Comparison of ENCODE assay signal across 16 cellular contexts in genomic region chr11:86923993-86924766, GRCh38. TPM values are rescaled to one million over a fixed set of nuclear protein-coding genes. Genes with fewer than 3 reads are reported as not detected.
DNase-seq lines count a peak whose midpoint lies in the region; ATAC-seq and TF ChIP-seq lines count a peak whose summit lies in the region.
"Had no signal": no experiment of that assay in that cellular context is flagged by ENCODE, and none has a peak within 500 bp of the region (broad histone marks: within the 10 kb centered on the region; RNA-seq: fewer than 3 reads in every experiment).

No MANE protein-coding gene starts in this region.

- H3K4me1 Mint-ChIP-seq in endodermal cell = peaks cover 17% of the 10 kb centered on the region
- H3K4me1 Mint-ChIP-seq: immature natural killer cell; naive thymus-derived CD4-positive, alpha-beta T cell had no signal

- H3K27ac ChIP-seq in cardiac muscle cell = no peak overlapping the region
- H3K27ac ChIP-seq in endodermal cell (ENCODE audit: low read depth, low read length) = no peak overlapping the region
- H3K27ac ChIP-seq in liver (ENCODE audit: low read depth in 1 of 2, low read length in 2 of 2) = no peak overlapping the region
- peak overlapping the region in 1 of 4 donors; percentile 3 for H3K27ac ChIP-seq in tibial nerve
- H3K27ac ChIP-seq: PC-9, suprapubic skin had no signal

- H3K4me1 ChIP-seq in cardiac muscle cell (ENCODE audit: low read depth) = peaks cover 3% of the 10 kb centered on the region
- peaks cover 5% of the 10 kb centered on the region for H3K4me1 ChIP-seq in endodermal cell (ENCODE audit: control insufficient read depth, insufficient read depth, low read length)
- no peaks in the 10 kb centered on the region for H3K4me1 ChIP-seq in liver (ENCODE audit: control insufficient read depth in 4 of 4, insufficient read depth in 4 of 4, low read length in 3 of 4)
- peaks cover 0 to 26% (median 4%) of the 10 kb centered on the region in 4 donors for H3K4me1 ChIP-seq in tibial nerve

- no peak overlapping the region for H3K4me3 ChIP-seq in cardiac muscle cell
- no peak overlapping the region for H3K4me3 ChIP-seq in endodermal cell (ENCODE audit: low read length)
- H3K4me3 ChIP-seq in liver (ENCODE audit: low read depth in 1 of 3, low read length in 3 of 3) = no peak overlapping the region
- H3K4me3 ChIP-seq in tibial nerve = no peak overlapping the region
- H3K4me3 ChIP-seq: esophagus muscularis mucosa, PC-9, suprapubic skin had no signal

- H3K27ac Mint-ChIP-seq in endodermal cell = peak overlapping the region; percentile 78
- H3K27ac Mint-ChIP-seq: activated T-helper 2 cell treated with anti-CD3 and anti-CD28 coated beads, Interferon-gamma antibody, Interleukin-2, Interleukin-4, amounts not matched to agents 10 μg/mL and 5 μg/mL and 100 μg/mL, durations not matched to agents 14 hours and 24 hours and 36 hours; immature natural killer cell; naive thymus-derived CD4-positive, alpha-beta T cell had no signal

- intact Hi-C loops in cardiac septum (cut with DNase I) = loop anchor here (5.0 kb wide), 1 partner anchor 182 kb away; no protein-coding TSS in a partner anchor

- H3K36me3 ChIP-seq in cardiac muscle cell (no peaks in the 10 kb centered on the region), endodermal cell (ENCODE audit: control insufficient read depth, insufficient read depth, low read length) (no peaks in the 10 kb centered on the region), liver (ENCODE audit: control insufficient read depth in 4 of 4, insufficient read depth in 3 of 4, low read depth in 1 of 4, low read length in 3 of 4) (no peaks in the 10 kb centered on the region), tibial nerve (no peaks in the 10 kb centered on the region)
- H3K36me3 ChIP-seq: suprapubic skin had no signal

- no peak for TF ChIP-seq RAD21 in liver (IDR thresholded peaks at IDR 0.05)

- H3K36me3 Mint-ChIP-seq in endodermal cell (ENCODE audit: low read depth) = no peaks in the 10 kb centered on the region
- H3K36me3 Mint-ChIP-seq: naive thymus-derived CD4-positive, alpha-beta T cell had no signal

- H3K27me3 ChIP-seq in cardiac muscle cell (no peaks in the 10 kb centered on the region), endodermal cell (ENCODE audit: control insufficient read depth, insufficient read depth, low read length, poor library complexity, severe bottlenecking) (no peaks in the 10 kb centered on the region), liver (ENCODE audit: control insufficient read depth in 4 of 4, insufficient read depth in 4 of 4, low read length in 3 of 4) (no peaks in the 10 kb centered on the region), tibial nerve (no peaks in the 10 kb centered on the region)
- H3K27me3 ChIP-seq: esophagus muscularis mucosa, suprapubic skin had no signal

- no peaks in the 10 kb centered on the region for H3K9me3 Mint-ChIP-seq in endodermal cell
- H3K9me3 Mint-ChIP-seq: activated T-helper 2 cell treated with anti-CD3 and anti-CD28 coated beads, Interferon-gamma antibody, Interleukin-2, Interleukin-4, amounts not matched to agents 10 μg/mL and 5 μg/mL and 100 μg/mL, durations not matched to agents 14 hours and 24 hours and 36 hours; immature natural killer cell; naive thymus-derived CD4-positive, alpha-beta T cell had no signal

- DNase-seq in cardiac muscle cell (ENCODE audit: low read depth in 1 of 2, low spot score in 1 of 2) (peak; percentile 49 to 55), cardiac septum (ENCODE audit: low spot score) (no peak), endodermal cell (peak; percentile 92), NCI-H1092 (lab: John Stamatoyannopoulos, UW) (no peak), tibial nerve (ENCODE audit: low spot score in 2 of 2) (no peak), HT-29 (ENCODE audit: low spot score) (no peak)
- DNase-seq: activated CD4-positive, alpha-beta T cell treated with anti-CD3 and anti-CD28 coated beads, Interleukin-2, amount 50 U/mL, for 48 hours; immature natural killer cell; naive thymus-derived CD4-positive, alpha-beta T cell; T-helper 2 cell had no signal

- H3K9ac ChIP-seq in endodermal cell (ENCODE audit: extremely low read depth, low read length, poor library complexity, severe bottlenecking) (no peak overlapping the region), liver (ENCODE audit: low read depth in 1 of 2, low read length in 2 of 2) (no peak overlapping the region)

- ATAC-seq in HG02970 (IDR thresholded peaks at IDR 0.05; ENCODE audit: low FRiP score, unreplicated experiment) = no peak
- ATAC-seq: naive thymus-derived CD4-positive, alpha-beta T cell had no signal

- no peak for TF ChIP-seq POLR2A in tibial nerve (IDR thresholded peaks at IDR 0.05)

- no peaks in the 10 kb centered on the region for H3K27me3 Mint-ChIP-seq in endodermal cell (ENCODE audit: insufficient read depth)

- TF ChIP-seq EP300 in tibial nerve (IDR thresholded peaks at IDR 0.05) = no peak

- WGBS in endodermal cell (ENCODE audit: insufficient coverage in 1 of 2, insufficient read length in 1 of 2), 2 experiments = 50 to 52% methylated on average over 6 of the region's 6 CpGs
- WGBS in liver = 54% methylated on average over 6 of the region's 6 CpGs
- 66 to 73% methylated on average over 6 of the region's 6 CpGs for WGBS in tibial nerve, 2 donors

- no peaks in the 10 kb centered on the region for H3K9me3 ChIP-seq in cardiac muscle cell (ENCODE audit: low read depth)
- no peaks in the 10 kb centered on the region for H3K9me3 ChIP-seq in endodermal cell (ENCODE audit: control insufficient read depth, low read length)
- no peaks in the 10 kb centered on the region for H3K9me3 ChIP-seq in liver (ENCODE audit: control insufficient read depth in 4 of 4, low read length in 3 of 4)
- no peaks in the 10 kb centered on the region for H3K9me3 ChIP-seq in tibial nerve
- H3K9me3 ChIP-seq: esophagus muscularis mucosa, suprapubic skin had no signal

- TF ChIP-seq CTCF in cardiac muscle cell (IDR thresholded peaks at IDR 0.05; ENCODE audit: low read depth, low read length) (no peak), endodermal cell (conservative IDR thresholded peaks at IDR 0.05) (no peak), liver (IDR thresholded peaks at IDR 0.05; ENCODE audit: low read depth, low read length, missing input control) (no peak), tibial nerve (IDR thresholded peaks at IDR 0.05) (no peak)

- no peak overlapping the region for H3K4me3 Mint-ChIP-seq in endodermal cell
- H3K4me3 Mint-ChIP-seq: immature natural killer cell; naive thymus-derived CD4-positive, alpha-beta T cell had no signal

TF ChIP-seq in liver, 16 proteins besides CTCF, POLR2A, EP300 and RAD21 (continues in another document):
- TF ChIP-seq JUND (IDR thresholded peaks at IDR 0.05) (no peak), NR2F2 (IDR thresholded peaks at IDR 0.05) (no peak), YY1 (IDR thresholded peaks at IDR 0.05) (no peak), GABPA (IDR thresholded peaks at IDR 0.05 in 1 of 2, conservative IDR thresholded peaks at IDR 0.05 in 1 of 2) (no peak), HNF4G (IDR thresholded peaks at IDR 0.05) (no peak), TAF1 (conservative IDR thresholded peaks at IDR 0.05) (no peak), FOXA1 (IDR thresholded peaks at IDR 0.05) (no peak), ATF3 (IDR thresholded peaks at IDR 0.05) (no peak), HNF4A (conservative IDR thresholded peaks at IDR 0.05) (peak in 1 of 2 donors; percentile 12), FOXA2 (IDR thresholded peaks at IDR 0.05) (no peak), RXRA (IDR thresholded peaks at IDR 0.05) (peak in 1 of 2 donors; percentile 11), ZBTB33 (IDR thresholded peaks at IDR 0.05) (no peak), SP1 (IDR thresholded peaks at IDR 0.05) (no peak), EGR1 (IDR thresholded peaks at IDR 0.05; ENCODE audit: low read depth in 2 of 2) (no peak)

RNA-seq across cellular contexts. Expression of gene FZD4, which starts 31.0 kb away (rescaled TPM):
- total RNA-seq in cardiac muscle cell (37.2 and 46.4 TPM in 2 replicates), cardiac septum (14.4 TPM), endodermal cell (10 to 100 TPM; 52.1 to 53.9 TPM), liver (10 to 100 TPM in 1 of 2 donors, 1 to 10 TPM in 1; 8.8 to 23.7 TPM), tibial nerve (100 to 1,000 TPM in 1 of 4 donors, 10 to 100 TPM in 3; 66.8 to 106 (median 80.4) TPM)
- polyA plus RNA-seq in cardiac muscle cell (18.8 and 19.3 TPM in 2 replicates), liver (1 to 10 TPM; 4.9 to 7.7 TPM)
- 11.2 TPM for polyA plus RNA-seq in endodermal cell (2013, experiment 1 of 2)
- 11.4 TPM for polyA plus RNA-seq in endodermal cell (2013, experiment 2 of 2)
- total RNA-seq in HT-29 (2014; rRNA removed; shearing (Covaris generic)) = 1.1 and 1.6 TPM in 2 replicates
- total RNA-seq: naive thymus-derived CD4-positive, alpha-beta T cell had no signal
- polyA plus RNA-seq: naive thymus-derived CD4-positive, alpha-beta T cell had no signal

Comparison
In these comparisons a context has a peak if more than half of its experiments do, and no peak if none do; other contexts are left out.
1. DNase-seq: peak in cardiac muscle cell (2 of 2) and endodermal cell (single experiment); none in cardiac septum (single experiment), NCI-H1092 (single experiment), tibial nerve (0 of 2) and HT-29 (single experiment).